1 cellular context compared by ENCODE assay signal in the genomic region with DNA sequence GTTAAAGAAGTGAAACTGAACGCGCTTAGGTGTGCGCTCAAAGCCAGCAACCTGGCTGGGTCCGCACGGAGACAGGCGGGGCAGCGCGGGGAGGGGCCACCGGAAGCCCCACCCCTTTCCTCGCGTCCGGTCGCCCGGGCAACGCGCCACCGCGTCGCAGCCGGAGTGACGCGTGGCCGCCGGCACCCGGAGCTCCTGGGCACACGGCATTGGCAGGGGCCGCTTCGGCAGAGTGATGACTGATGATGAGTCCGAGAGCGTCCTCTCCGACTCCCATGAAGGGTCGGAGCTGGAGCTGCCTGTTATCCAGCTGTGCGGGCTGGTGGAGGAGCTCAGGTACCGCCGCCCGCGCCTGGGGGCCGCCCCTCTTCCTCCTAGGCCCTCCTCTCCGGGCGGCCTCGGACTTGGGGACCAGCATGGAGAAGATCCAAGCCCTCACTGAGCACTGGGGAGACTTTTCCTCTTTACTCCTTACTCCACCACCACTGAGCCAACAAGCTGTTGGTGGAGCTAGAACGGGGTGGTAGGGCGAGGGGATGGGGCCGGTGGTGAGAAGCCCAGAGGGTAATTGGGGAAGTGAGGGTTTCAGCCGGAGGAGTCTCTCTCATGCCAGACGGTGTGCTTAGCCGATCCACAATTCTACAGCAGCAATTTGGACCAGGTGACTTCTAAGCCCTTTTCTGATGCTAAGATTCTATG.
TF ChIP-seq lines count a peak whose summit lies in the region.

No MANE protein-coding gene starts in this region.

TF ChIP-seq in HCT116, 20 proteins besides CTCF, POLR2A, EP300 and RAD21 (continued from another document):
- TF ChIP-seq, protein P1, sequence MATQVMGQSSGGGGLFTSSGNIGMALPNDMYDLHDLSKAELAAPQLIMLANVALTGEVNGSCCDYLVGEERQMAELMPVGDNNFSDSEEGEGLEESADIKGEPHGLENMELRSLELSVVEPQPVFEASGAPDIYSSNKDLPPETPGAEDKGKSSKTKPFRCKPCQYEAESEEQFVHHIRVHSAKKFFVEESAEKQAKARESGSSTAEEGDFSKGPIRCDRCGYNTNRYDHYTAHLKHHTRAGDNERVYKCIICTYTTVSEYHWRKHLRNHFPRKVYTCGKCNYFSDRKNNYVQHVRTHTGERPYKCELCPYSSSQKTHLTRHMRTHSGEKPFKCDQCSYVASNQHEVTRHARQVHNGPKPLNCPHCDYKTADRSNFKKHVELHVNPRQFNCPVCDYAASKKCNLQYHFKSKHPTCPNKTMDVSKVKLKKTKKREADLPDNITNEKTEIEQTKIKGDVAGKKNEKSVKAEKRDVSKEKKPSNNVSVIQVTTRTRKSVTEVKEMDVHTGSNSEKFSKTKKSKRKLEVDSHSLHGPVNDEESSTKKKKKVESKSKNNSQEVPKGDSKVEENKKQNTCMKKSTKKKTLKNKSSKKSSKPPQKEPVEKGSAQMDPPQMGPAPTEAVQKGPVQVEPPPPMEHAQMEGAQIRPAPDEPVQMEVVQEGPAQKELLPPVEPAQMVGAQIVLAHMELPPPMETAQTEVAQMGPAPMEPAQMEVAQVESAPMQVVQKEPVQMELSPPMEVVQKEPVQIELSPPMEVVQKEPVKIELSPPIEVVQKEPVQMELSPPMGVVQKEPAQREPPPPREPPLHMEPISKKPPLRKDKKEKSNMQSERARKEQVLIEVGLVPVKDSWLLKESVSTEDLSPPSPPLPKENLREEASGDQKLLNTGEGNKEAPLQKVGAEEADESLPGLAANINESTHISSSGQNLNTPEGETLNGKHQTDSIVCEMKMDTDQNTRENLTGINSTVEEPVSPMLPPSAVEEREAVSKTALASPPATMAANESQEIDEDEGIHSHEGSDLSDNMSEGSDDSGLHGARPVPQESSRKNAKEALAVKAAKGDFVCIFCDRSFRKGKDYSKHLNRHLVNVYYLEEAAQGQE (IDR thresholded peaks at IDR 0.05; ENCODE audit: low read depth), result no peak
- TF ChIP-seq, protein P2, sequence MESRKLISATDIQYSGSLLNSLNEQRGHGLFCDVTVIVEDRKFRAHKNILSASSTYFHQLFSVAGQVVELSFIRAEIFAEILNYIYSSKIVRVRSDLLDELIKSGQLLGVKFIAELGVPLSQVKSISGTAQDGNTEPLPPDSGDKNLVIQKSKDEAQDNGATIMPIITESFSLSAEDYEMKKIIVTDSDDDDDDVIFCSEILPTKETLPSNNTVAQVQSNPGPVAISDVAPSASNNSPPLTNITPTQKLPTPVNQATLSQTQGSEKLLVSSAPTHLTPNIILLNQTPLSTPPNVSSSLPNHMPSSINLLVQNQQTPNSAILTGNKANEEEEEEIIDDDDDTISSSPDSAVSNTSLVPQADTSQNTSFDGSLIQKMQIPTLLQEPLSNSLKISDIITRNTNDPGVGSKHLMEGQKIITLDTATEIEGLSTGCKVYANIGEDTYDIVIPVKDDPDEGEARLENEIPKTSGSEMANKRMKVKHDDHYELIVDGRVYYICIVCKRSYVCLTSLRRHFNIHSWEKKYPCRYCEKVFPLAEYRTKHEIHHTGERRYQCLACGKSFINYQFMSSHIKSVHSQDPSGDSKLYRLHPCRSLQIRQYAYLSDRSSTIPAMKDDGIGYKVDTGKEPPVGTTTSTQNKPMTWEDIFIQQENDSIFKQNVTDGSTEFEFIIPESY (IDR thresholded peaks at IDR 0.05; ENCODE audit: extremely low read depth, insufficient replicate concordance, low read length), result no peak
- TF ChIP-seq EZH2 (IDR thresholded peaks at IDR 0.05), result no peak
- TF ChIP-seq CEBPB (IDR thresholded peaks at IDR 0.05; ENCODE audit: low read depth), result no peak
